13 cellular contexts compared by ENCODE assay signal in genomic region chr10:130686680-130687300, GRCh38.
DNase-seq lines count a peak whose midpoint lies in the region; ATAC-seq and TF ChIP-seq lines count a peak whose summit lies in the region.
"Had no signal": no experiment of that assay in that cellular context is flagged by ENCODE, and none has a peak within 500 bp of the region (broad histone marks: within the 10 kb centered on the region; RNA-seq: fewer than 3 reads in every experiment).

No MANE protein-coding gene starts in this region.

- no peak overlapping the region for H3K4me3 ChIP-seq in epithelial cell of esophagus (ENCODE audit: low read length)
- H3K4me3 ChIP-seq: coronary artery, upper lobe of left lung had no signal

- intact Hi-C loops in sciatic nerve (cut with DNase I), result no loop called here

- peak; percentile 25 for DNase-seq in NCI-H1436 (lab: John Stamatoyannopoulos, UW)
- no peak for DNase-seq in NCI-H1436 treated with DMSO at 0.1 percent for 48 hours (lab: John Stamatoyannopoulos, UW)
- peak; percentile 81 for DNase-seq in NCI-H82 (lab: John Stamatoyannopoulos, UW)
- DNase-seq in epithelial cell of esophagus (ENCODE audit: low read depth), result peak; percentile 1
- DNase-seq in sciatic nerve (ENCODE audit: low spot score), result no peak
- no peak for DNase-seq in NCI-H774 (lab: John Stamatoyannopoulos, UW)
- DNase-seq in putamen (ENCODE audit: low spot score), result no peak
- DNase-seq: hippocampal formation, NCI-H187, T1000, upper lobe of left lung had no signal

- TF ChIP-seq CTCF in epithelial cell of esophagus (IDR thresholded peaks at IDR 0.05; ENCODE audit: insufficient read depth, low read depth, low read length, missing control alignments), result peak; percentile 2

- ATAC-seq in sciatic nerve, result peak; percentile 28
- ATAC-seq in HG03139 (IDR thresholded peaks at IDR 0.05; ENCODE audit: unreplicated experiment), result no peak

Comparison
In these comparisons a context has a peak if more than half of its experiments do, and no peak if none do; other contexts are left out.
1. DNase-seq: peak in NCI-H1436 (single experiment), NCI-H82 (single experiment) and epithelial cell of esophagus (single experiment); none in NCI-H1436 treated with DMSO at 0.1 percent for 48 hours (single experiment), sciatic nerve (single experiment), NCI-H774 (single experiment) and putamen (single experiment).